Comparison of ENCODE assay signal across 1 cellular context in genomic region chr4:112343330-112343729, GRCh38.
TF ChIP-seq lines count a peak whose summit lies in the region.

No MANE protein-coding gene starts in this region.

TF ChIP-seq in SK-N-SH treated with all-trans-retinoic acid at 6 μM for 48 hours, 23 proteins besides CTCF, POLR2A, EP300 and RAD21 (continued from another document):
- TF ChIP-seq PATZ1 (CRISPR knock-in tag; IDR thresholded peaks at IDR 0.05; ENCODE audit: borderline replicate concordance), result no peak
- no peak for TF ChIP-seq POU6F1 (CRISPR knock-in tag; IDR thresholded peaks at IDR 0.05; ENCODE audit: borderline replicate concordance, low read depth)
- no peak for TF ChIP-seq OSR1 (CRISPR knock-in tag; IDR thresholded peaks at IDR 0.05)
- TF ChIP-seq RARB (CRISPR knock-in tag; IDR thresholded peaks at IDR 0.05), result no peak
- no peak for TF ChIP-seq ZFP3 (CRISPR knock-in tag; IDR thresholded peaks at IDR 0.05)
- no peak for TF ChIP-seq CREB5 (CRISPR knock-in tag; IDR thresholded peaks at IDR 0.05; ENCODE audit: low read depth)
- no peak for TF ChIP-seq TOX (CRISPR knock-in tag; IDR thresholded peaks at IDR 0.05; ENCODE audit: borderline replicate concordance)
